ENCODE assay signal across 1 cellular context in the genomic region with DNA sequence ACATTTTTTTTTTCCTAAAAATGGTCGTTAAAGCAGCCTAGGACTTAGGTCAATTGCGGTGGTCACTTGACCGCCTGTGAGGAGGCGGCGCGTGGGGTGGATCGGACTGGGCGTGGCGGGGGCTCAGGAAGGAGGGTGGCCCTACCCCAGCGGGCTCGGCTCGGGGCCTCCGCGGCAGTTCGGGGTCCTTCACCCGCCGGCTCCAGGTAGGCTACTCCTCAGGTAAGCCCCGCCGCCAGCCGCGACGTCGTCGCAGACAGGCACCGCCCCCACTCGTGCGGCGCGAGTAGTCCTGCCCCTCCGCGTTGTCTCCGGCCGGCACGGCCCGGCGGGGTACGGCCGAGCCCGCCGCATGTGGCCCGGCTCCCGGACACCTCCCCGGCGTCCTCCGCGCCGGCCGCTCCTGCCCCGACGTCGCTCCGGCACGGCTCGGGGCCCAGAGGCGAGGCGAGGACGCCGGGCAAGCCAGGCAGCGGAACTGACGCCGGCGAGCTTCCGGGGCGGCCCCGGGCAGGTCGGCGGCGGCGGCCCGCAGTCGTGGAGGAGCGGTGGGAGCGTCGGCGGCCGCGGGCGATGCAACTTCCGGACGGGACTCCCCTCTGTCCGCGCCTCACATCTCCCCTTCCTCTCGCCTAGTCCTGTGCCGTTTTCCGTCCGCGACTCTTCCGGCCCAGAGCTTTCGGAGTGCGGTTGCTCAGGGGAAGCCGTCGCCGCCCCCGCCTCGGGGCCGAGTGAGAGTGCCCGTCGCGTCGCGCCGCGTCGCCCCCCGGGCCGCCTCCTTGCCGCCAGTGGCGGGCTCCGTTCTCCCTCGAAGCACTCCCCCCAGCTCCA.
A peak's percentile ranks its signal among the peaks of the same experiment; 100 is the strongest.
TF ChIP-seq lines count a peak whose summit lies in the region.

A gene (plus strand): TSS at position 513 of the 831 bp plus-strand sequence. CDS start 322 bp downstream, outside the sequence.

TF ChIP-seq in HepG2, 621 proteins besides CTCF, POLR2A, EP300 and RAD21 (continued from another document and continues in another):
- TF ChIP-seq, protein P1, sequence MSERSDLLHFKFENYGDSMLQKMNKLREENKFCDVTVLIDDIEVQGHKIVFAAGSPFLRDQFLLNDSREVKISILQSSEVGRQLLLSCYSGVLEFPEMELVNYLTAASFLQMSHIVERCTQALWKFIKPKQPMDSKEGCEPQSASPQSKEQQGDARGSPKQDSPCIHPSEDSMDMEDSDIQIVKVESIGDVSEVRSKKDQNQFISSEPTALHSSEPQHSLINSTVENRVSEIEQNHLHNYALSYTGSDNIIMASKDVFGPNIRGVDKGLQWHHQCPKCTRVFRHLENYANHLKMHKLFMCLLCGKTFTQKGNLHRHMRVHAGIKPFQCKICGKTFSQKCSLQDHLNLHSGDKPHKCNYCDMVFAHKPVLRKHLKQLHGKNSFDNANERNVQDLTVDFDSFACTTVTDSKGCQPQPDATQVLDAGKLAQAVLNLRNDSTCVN (CRISPR knock-in tag; IDR thresholded peaks at IDR 0.05; ENCODE audit: borderline replicate concordance): 0 out of 2 replicates have a peak, but pooled peaks have one; percentile 17
- TF ChIP-seq SRF (IDR thresholded peaks at IDR 0.05; ENCODE audit: low read depth, low read length) (peak; percentile 14; the same call in 1 of the 2 replicates), GTF3A (CRISPR knock-in tag; conservative IDR thresholded peaks at IDR 0.05) (no peak), NR3C1 (CRISPR knock-in tag; IDR thresholded peaks at IDR 0.05) (no peak), ELF1 (CRISPR knock-in tag; IDR thresholded peaks at IDR 0.05) (peak; percentile 67), ZNF841 (CRISPR knock-in tag; IDR thresholded peaks at IDR 0.05; ENCODE audit: borderline replicate concordance) (0 out of 2 replicates have a peak, but pooled peaks have one; percentile 20), THYN1 (CRISPR knock-in tag; IDR thresholded peaks at IDR 0.05; ENCODE audit: borderline replicate concordance, low read depth) (0 out of 2 replicates have a peak, but pooled peaks have one; percentile 29), ZBTB20 (CRISPR knock-in tag; IDR thresholded peaks at IDR 0.05; ENCODE audit: borderline replicate concordance, low read depth) (no peak), CC2D1A (CRISPR knock-in tag; IDR thresholded peaks at IDR 0.05) (no peak), LCORL (IDR thresholded peaks at IDR 0.05) (no peak), LCORL (CRISPR knock-in tag; IDR thresholded peaks at IDR 0.05) (no peak), U2AF1 (optimal IDR thresholded peaks at IDR 0.05; ENCODE audit: low read depth, low read length) (peak; percentile 41), BHLHE40 (IDR thresholded peaks at IDR 0.05; ENCODE audit: low read length) (peak; percentile 3; the same call in 1 of the 2 replicates), CENPT (CRISPR knock-in tag; IDR thresholded peaks at IDR 0.05; ENCODE audit: low read depth) (no peak; the same call in 1 of the 2 replicates), ESRRA (CRISPR knock-in tag; IDR thresholded peaks at IDR 0.05; ENCODE audit: low read depth) (0 out of 2 replicates have a peak, but pooled peaks have one; percentile 47), RBFOX2 (IDR thresholded peaks at IDR 0.05; ENCODE audit: low read depth, low read length) (peak; percentile 97), ZNF138 (CRISPR knock-in tag; IDR thresholded peaks at IDR 0.05; ENCODE audit: low read depth) (no peak; the same call in 1 of the 2 replicates), ZNF296 (CRISPR knock-in tag; conservative IDR thresholded peaks at IDR 0.05) (0 out of 2 replicates have a peak, but pooled peaks have one; percentile 53), RBAK (CRISPR knock-in tag; IDR thresholded peaks at IDR 0.05) (no peak), NFKB2 (CRISPR knock-in tag; IDR thresholded peaks at IDR 0.05; ENCODE audit: borderline replicate concordance) (peak; percentile 74; the same call in 1 of the 2 replicates), ZC3H4 (CRISPR knock-in tag; IDR thresholded peaks at IDR 0.05; ENCODE audit: borderline replicate concordance) (no peak), SP4 (CRISPR knock-in tag; IDR thresholded peaks at IDR 0.05) (0 out of 2 replicates have a peak, but pooled peaks have one; percentile 60), KLF16 (CRISPR knock-in tag; IDR thresholded peaks at IDR 0.05) (peak in 1 of 2 experiments; percentile 68; a peak in 1 of 4 replicates), ZBTB7B (CRISPR knock-in tag; IDR thresholded peaks at IDR 0.05) (0 out of 2 replicates have a peak, but pooled peaks have one; percentile 14), SATB2 (CRISPR knock-in tag; IDR thresholded peaks at IDR 0.05) (no peak), TGIF2 (CRISPR knock-in tag; IDR thresholded peaks at IDR 0.05) (0 out of 2 replicates have a peak, but pooled peaks have one; percentile 65), ZNF850 (CRISPR knock-in tag; conservative IDR thresholded peaks at IDR 0.05) (no peak), SMAD3 (CRISPR knock-in tag; IDR thresholded peaks at IDR 0.05) (no peak)
- TF ChIP-seq, protein P2, sequence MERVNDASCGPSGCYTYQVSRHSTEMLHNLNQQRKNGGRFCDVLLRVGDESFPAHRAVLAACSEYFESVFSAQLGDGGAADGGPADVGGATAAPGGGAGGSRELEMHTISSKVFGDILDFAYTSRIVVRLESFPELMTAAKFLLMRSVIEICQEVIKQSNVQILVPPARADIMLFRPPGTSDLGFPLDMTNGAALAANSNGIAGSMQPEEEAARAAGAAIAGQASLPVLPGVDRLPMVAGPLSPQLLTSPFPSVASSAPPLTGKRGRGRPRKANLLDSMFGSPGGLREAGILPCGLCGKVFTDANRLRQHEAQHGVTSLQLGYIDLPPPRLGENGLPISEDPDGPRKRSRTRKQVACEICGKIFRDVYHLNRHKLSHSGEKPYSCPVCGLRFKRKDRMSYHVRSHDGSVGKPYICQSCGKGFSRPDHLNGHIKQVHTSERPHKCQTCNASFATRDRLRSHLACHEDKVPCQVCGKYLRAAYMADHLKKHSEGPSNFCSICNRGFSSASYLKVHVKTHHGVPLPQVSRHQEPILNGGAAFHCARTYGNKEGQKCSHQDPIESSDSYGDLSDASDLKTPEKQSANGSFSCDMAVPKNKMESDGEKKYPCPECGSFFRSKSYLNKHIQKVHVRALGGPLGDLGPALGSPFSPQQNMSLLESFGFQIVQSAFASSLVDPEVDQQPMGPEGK (CRISPR knock-in tag; IDR thresholded peaks at IDR 0.05): peak; percentile 71
- TF ChIP-seq, protein P3, sequence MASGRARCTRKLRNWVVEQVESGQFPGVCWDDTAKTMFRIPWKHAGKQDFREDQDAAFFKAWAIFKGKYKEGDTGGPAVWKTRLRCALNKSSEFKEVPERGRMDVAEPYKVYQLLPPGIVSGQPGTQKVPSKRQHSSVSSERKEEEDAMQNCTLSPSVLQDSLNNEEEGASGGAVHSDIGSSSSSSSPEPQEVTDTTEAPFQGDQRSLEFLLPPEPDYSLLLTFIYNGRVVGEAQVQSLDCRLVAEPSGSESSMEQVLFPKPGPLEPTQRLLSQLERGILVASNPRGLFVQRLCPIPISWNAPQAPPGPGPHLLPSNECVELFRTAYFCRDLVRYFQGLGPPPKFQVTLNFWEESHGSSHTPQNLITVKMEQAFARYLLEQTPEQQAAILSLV (CRISPR knock-in tag; IDR thresholded peaks at IDR 0.05; ENCODE audit: borderline replicate concordance): peak; percentile 65; the same call in 1 of the 2 replicates
- TF ChIP-seq, protein P4, sequence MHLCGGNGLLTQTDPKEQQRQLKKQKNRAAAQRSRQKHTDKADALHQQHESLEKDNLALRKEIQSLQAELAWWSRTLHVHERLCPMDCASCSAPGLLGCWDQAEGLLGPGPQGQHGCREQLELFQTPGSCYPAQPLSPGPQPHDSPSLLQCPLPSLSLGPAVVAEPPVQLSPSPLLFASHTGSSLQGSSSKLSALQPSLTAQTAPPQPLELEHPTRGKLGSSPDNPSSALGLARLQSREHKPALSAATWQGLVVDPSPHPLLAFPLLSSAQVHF (CRISPR knock-in tag; IDR thresholded peaks at IDR 0.05): 0 out of 2 replicates have a peak, but pooled peaks have one; percentile 82
- TF ChIP-seq, protein P5, sequence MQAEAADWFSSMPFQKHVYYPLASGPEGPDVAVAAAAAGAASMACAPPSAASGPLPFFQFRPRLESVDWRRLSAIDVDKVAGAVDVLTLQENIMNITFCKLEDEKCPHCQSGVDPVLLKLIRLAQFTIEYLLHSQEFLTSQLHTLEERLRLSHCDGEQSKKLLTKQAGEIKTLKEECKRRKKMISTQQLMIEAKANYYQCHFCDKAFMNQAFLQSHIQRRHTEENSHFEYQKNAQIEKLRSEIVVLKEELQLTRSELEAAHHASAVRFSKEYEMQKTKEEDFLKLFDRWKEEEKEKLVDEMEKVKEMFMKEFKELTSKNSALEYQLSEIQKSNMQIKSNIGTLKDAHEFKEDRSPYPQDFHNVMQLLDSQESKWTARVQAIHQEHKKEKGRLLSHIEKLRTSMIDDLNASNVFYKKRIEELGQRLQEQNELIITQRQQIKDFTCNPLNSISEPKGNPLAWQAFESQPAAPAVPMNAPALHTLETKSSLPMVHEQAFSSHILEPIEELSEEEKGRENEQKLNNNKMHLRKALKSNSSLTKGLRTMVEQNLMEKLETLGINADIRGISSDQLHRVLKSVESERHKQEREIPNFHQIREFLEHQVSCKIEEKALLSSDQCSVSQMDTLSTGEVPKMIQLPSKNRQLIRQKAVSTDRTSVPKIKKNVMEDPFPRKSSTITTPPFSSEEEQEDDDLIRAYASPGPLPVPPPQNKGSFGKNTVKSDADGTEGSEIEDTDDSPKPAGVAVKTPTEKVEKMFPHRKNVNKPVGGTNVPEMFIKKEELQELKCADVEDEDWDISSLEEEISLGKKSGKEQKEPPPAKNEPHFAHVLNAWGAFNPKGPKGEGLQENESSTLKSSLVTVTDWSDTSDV (CRISPR knock-in tag; IDR thresholded peaks at IDR 0.05): 0 out of 2 replicates have a peak, but pooled peaks have one; percentile 27
- TF ChIP-seq, protein P6, sequence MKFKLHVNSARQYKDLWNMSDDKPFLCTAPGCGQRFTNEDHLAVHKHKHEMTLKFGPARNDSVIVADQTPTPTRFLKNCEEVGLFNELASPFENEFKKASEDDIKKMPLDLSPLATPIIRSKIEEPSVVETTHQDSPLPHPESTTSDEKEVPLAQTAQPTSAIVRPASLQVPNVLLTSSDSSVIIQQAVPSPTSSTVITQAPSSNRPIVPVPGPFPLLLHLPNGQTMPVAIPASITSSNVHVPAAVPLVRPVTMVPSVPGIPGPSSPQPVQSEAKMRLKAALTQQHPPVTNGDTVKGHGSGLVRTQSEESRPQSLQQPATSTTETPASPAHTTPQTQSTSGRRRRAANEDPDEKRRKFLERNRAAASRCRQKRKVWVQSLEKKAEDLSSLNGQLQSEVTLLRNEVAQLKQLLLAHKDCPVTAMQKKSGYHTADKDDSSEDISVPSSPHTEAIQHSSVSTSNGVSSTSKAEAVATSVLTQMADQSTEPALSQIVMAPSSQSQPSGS (CRISPR knock-in tag; IDR thresholded peaks at IDR 0.05): 0 out of 2 replicates have a peak, but pooled peaks have one; percentile 31
- TF ChIP-seq, protein P7, sequence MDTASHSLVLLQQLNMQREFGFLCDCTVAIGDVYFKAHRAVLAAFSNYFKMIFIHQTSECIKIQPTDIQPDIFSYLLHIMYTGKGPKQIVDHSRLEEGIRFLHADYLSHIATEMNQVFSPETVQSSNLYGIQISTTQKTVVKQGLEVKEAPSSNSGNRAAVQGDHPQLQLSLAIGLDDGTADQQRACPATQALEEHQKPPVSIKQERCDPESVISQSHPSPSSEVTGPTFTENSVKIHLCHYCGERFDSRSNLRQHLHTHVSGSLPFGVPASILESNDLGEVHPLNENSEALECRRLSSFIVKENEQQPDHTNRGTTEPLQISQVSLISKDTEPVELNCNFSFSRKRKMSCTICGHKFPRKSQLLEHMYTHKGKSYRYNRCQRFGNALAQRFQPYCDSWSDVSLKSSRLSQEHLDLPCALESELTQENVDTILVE (CRISPR knock-in tag; IDR thresholded peaks at IDR 0.05): peak; percentile 85; the same call in 1 of the 2 replicates
- TF ChIP-seq, protein P8, sequence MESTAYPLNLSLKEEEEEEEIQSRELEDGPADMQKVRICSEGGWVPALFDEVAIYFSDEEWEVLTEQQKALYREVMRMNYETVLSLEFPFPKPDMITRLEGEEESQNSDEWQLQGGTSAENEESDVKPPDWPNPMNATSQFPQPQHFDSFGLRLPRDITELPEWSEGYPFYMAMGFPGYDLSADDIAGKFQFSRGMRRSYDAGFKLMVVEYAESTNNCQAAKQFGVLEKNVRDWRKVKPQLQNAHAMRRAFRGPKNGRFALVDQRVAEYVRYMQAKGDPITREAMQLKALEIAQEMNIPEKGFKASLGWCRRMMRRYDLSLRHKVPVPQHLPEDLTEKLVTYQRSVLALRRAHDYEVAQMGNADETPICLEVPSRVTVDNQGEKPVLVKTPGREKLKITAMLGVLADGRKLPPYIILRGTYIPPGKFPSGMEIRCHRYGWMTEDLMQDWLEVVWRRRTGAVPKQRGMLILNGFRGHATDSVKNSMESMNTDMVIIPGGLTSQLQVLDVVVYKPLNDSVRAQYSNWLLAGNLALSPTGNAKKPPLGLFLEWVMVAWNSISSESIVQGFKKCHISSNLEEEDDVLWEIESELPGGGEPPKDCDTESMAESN (CRISPR knock-in tag; conservative IDR thresholded peaks at IDR 0.05): peak; percentile 70
- TF ChIP-seq, protein P9, sequence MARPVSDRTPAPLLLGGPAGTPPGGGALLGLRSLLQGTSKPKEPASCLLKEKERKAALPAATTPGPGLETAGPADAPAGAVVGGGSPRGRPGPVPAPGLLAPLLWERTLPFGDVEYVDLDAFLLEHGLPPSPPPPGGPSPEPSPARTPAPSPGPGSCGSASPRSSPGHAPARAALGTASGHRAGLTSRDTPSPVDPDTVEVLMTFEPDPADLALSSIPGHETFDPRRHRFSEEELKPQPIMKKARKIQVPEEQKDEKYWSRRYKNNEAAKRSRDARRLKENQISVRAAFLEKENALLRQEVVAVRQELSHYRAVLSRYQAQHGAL (CRISPR knock-in tag; IDR thresholded peaks at IDR 0.05; ENCODE audit: not compliant biosample characterization): peak; percentile 66
- TF ChIP-seq, protein P10, sequence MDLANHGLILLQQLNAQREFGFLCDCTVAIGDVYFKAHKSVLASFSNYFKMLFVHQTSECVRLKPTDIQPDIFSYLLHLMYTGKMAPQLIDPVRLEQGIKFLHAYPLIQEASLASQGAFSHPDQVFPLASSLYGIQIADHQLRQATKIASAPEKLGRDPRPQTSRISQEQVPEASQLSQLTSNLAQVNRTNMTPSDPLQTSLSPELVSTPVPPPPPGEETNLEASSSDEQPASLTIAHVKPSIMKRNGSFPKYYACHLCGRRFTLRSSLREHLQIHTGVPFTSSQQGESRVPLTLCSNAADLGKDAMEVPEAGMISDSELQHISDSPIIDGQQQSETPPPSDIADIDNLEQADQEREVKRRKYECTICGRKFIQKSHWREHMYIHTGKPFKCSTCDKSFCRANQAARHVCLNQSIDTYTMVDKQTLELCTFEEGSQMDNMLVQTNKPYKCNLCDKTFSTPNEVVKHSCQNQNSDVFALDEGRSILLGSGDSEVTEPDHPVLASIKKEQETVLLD (CRISPR knock-in tag; IDR thresholded peaks at IDR 0.05; ENCODE audit: low read depth): peak; percentile 90; the same call in 1 of the 2 replicates
- TF ChIP-seq, protein P11, sequence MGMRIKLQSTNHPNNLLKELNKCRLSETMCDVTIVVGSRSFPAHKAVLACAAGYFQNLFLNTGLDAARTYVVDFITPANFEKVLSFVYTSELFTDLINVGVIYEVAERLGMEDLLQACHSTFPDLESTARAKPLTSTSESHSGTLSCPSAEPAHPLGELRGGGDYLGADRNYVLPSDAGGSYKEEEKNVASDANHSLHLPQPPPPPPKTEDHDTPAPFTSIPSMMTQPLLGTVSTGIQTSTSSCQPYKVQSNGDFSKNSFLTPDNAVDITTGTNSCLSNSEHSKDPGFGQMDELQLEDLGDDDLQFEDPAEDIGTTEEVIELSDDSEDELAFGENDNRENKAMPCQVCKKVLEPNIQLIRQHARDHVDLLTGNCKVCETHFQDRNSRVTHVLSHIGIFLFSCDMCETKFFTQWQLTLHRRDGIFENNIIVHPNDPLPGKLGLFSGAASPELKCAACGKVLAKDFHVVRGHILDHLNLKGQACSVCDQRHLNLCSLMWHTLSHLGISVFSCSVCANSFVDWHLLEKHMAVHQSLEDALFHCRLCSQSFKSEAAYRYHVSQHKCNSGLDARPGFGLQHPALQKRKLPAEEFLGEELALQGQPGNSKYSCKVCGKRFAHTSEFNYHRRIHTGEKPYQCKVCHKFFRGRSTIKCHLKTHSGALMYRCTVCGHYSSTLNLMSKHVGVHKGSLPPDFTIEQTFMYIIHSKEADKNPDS (CRISPR knock-in tag; IDR thresholded peaks at IDR 0.05): peak; percentile 16; the same call in 1 of the 2 replicates
